ENCODE assay signal across 8 cellular contexts in genomic region chr1:156608036-156608674, GRCh38. TPM values are rescaled to one million over a fixed set of nuclear protein-coding genes. Genes with fewer than 3 reads are reported as not detected.
A peak's percentile ranks its signal among the peaks of the same experiment; 100 is the strongest.
DNase-seq lines count a peak whose midpoint lies in the region; ATAC-seq, FAIRE-seq and TF ChIP-seq lines count a peak whose summit lies in the region.

No MANE protein-coding gene starts in this region.

- 0 out of 2 replicates have a peak, but pooled peaks cover 4% of the 10 kb centered on the region for H3K4me1 ChIP-seq in GM12878 (ENCODE audit: control insufficient read depth, insufficient read depth, low read length)

- no peak overlapping the region for H2AFZ ChIP-seq in GM12878 (ENCODE audit: control insufficient read depth, low read depth, low read length)

- TF ChIP-seq EP300 in GM12878 (IDR thresholded peaks at IDR 0.05; ENCODE audit: borderline replicate concordance in 1 of 2, control insufficient read depth in 1 of 2, low read depth in 2 of 2, low read length in 2 of 2): no peak

- ATAC-seq in GM12878 (peak; percentile 99), HG02678 (IDR thresholded peaks at IDR 0.05; ENCODE audit: unreplicated experiment) (no peak)

- DNase-seq in DMS 273 treated with DMSO at 0.1 percent for 48 hours (lab: John Stamatoyannopoulos, UW): peak; percentile 58
- DNase-seq in H54 (ENCODE audit: insufficient read length, low spot score): peak; percentile 57
- DNase-seq in NCI-H2029 (lab: John Stamatoyannopoulos, UW): peak; percentile 75
- DNase-seq in T-helper 2 cell: peak in 3 of 5 experiments; percentile 39 to 81 (median 44)
- peak; percentile 62 for DNase-seq in GM12878 (ENCODE audit: low read depth, low spot score)
- DNase-seq in hypothalamus (lab: John Stamatoyannopoulos, UW): peak in 30 of 51 donors; percentile 9 to 79 (median 44)
- DNase-seq in stimulated activated CD4-positive, alpha-beta T cell treated with anti-CD3 and anti-CD28 coated beads, Interleukin-1b, Interleukin-23, amount 100 ng/mL, for 48 hours: peak; percentile 58

- CTCF ChIA-PET in GM12878 (lab: Yijun Ruan, JAX): interaction anchor here (0.6 to 2.1 kb wide), 40 partner anchors 8 to 249 kb away, joined by 3 to 40 read pairs (median 4); partner anchors contain the start of genes HAPLN2, IQGAP3, NAXE and TTC24

- FAIRE-seq in H54 (lab: Jason Lieb, UNC): peak; percentile 87
- FAIRE-seq in GM12878 (lab: Jason Lieb, UNC): peak; percentile 95

- in situ Hi-C loops in GM12878 (cut with MboI): loop anchor here (5.0 to 10.0 kb wide), 2 partner anchors 153 to 221 kb away; no protein-coding TSS in a partner anchor

- no peaks in the 10 kb centered on the region for H3K9me3 ChIP-seq in GM12878 (replicated peaks; ENCODE audit: control insufficient read depth, insufficient read depth, low read length)

- no peaks in the 10 kb centered on the region for H3K36me3 ChIP-seq in GM12878 (ENCODE audit: control insufficient read depth in 2 of 2, insufficient read depth in 2 of 2, low read length in 1 of 2)

- peak; percentile 80 for TF ChIP-seq RAD21 in GM12878 (IDR thresholded peaks at IDR 0.05; ENCODE audit: insufficient read depth, low read depth, low read length)

- RAD21 ChIA-PET in GM12878 (lab: Charles Lee; ENCODE audit: unreplicated experiment): interaction anchor here (0.6 to 2.1 kb wide), 21 partner anchors 8 to 223 kb away, joined by 3 to 12 read pairs (median 4); partner anchors contain the start of gene NAXE

- SMC1A ChIA-PET in GM12878 (lab: Charles Lee; ENCODE audit: uncharacterized antibody, unreplicated experiment): interaction anchor here (0.7 to 2.1 kb wide), 17 partner anchors 16 to 275 kb away, joined by 3 to 23 read pairs (median 6); partner anchors contain the start of genes MEF2D and NAXE

- no peak overlapping the region for H3K4me2 ChIP-seq in GM12878 (ENCODE audit: control insufficient read depth, insufficient read depth)

- intact Hi-C loops in GM12878 (cut with micrococcal nuclease; ENCODE audit: unreplicated experiment): loop anchor here (1.0 to 10.0 kb wide), 4 partner anchors 24 to 223 kb away; no protein-coding TSS in a partner anchor

- TF ChIP-seq CTCF in GM12878 (IDR thresholded peaks at IDR 0.05 in 2 of 3, conservative IDR thresholded peaks at IDR 0.05 in 1 of 3; ENCODE audit: control insufficient read depth in 2 of 3, extremely low read depth in 1 of 3, insufficient read depth in 1 of 3, low read depth in 3 of 3, low read length in 3 of 3): peak; percentile 75 to 93 (median 78)

- POLR2A ChIA-PET in GM12878 (lab: Charles Lee): interaction anchor here (0.6 to 1.0 kb wide), 3 partner anchors 9 to 163 kb away, joined by 3 to 4 read pairs (median 3); no protein-coding TSS in a partner anchor

- no peaks in the 10 kb centered on the region for H3K79me2 ChIP-seq in GM12878 (ENCODE audit: control insufficient read depth, insufficient read depth, low read length)

- peaks cover 0 to 3% of the 10 kb centered on the region in 2 experiments; a peak in 2 of 4 replicates for H3K27me3 ChIP-seq in GM12878 (replicated peaks in 1 of 2; ENCODE audit: control insufficient read depth in 2 of 2, insufficient read depth in 2 of 2, low read length in 1 of 2)

- H3K9ac ChIP-seq in GM12878 (ENCODE audit: control insufficient read depth, insufficient read depth, low read length): no peak overlapping the region

- no peak overlapping the region for H3K27ac ChIP-seq in GM12878 (ENCODE audit: control insufficient read depth, insufficient read depth)

- no peak for TF ChIP-seq POLR2A in H54 (IDR thresholded peaks at IDR 0.05; ENCODE audit: low read depth, low read length)
- TF ChIP-seq POLR2A in GM12878 (IDR thresholded peaks at IDR 0.05; ENCODE audit: low read depth, low read length): no peak

- H3K4me3 ChIP-seq in GM12878: no peak overlapping the region

- BruUV-seq in GM12878 (replicated peaks; lab: Mats Ljungman, UMichigan): no TSS peak

- no peaks in the 10 kb centered on the region for H4K20me1 ChIP-seq in GM12878 (ENCODE audit: control insufficient read depth, insufficient read depth)

- WGBS in GM12878 (ENCODE audit: insufficient coverage, insufficient replicate concordance, low lambda C conversion rate, missing lambda C conversion rate): 10% methylated on average over 7 of the region's 7 CpGs

RNA-seq across cellular contexts. Expression of gene GPATCH4, which starts 6.9 kb away (rescaled TPM):
- total RNA-seq in GM12878 (2013; cell fraction: nucleolus; rRNA removed): 62.1 and 73.0 TPM in 2 replicates
- 33.5 and 35.5 TPM in 2 replicates for total RNA-seq in GM12878 (2014; rRNA removed)
- total RNA-seq in GM12878 (2014; rRNA removed; fragmentation: Illumina TruSeq; extraction: Trizol): 62.1 and 65.3 TPM in 2 replicates
- total RNA-seq in GM12878 (2021): 53.2 and 60.7 TPM in 2 replicates
- 44.4 TPM for polyA plus RNA-seq in GM12878 (2011; ENCODE audit: low read depth)
- polyA plus RNA-seq in GM12878 (2011; rRNA removed): 50.0 and 55.9 TPM in 2 replicates
- polyA plus RNA-seq in GM12878 (2011; cell fraction: cytosol; rRNA removed): 33.6 and 44.2 TPM in 2 replicates
- 49.9 and 57.1 TPM in 2 replicates for polyA plus RNA-seq in GM12878 (2011; cell fraction: nucleus; rRNA removed)
- 29.2 and 43.3 TPM in 2 replicates for polyA plus RNA-seq in GM12878 (2012)
- polyA plus RNA-seq in GM12878 (2014; fragmentation: Illumina TruSeq; extraction: Trizol): 89.3 and 95.9 TPM in 2 replicates
- 10 to 100 TPM; 82.5 to 90.4 TPM for polyA plus RNA-seq in GM12878 (2014; fragmentation: Nextera tagmentation; extraction: Ambion mirVana)
- 49.6 and 49.9 TPM in 2 replicates for polyA plus RNA-seq in GM12878 (2014; rRNA removed)
- 100 to 1,000 TPM; 108 to 111 TPM for polyA plus RNA-seq in GM12878 (2016; fragmentation: Nextera tagmentation; extraction: Ambion mirVana)
- 55.6 and 71.4 TPM in 2 replicates for polyA minus RNA-seq in GM12878 (2011; rRNA and poly(A)+ RNA removed)
- polyA minus RNA-seq in GM12878 (2011; cell fraction: cytosol; rRNA and poly(A)+ RNA removed): 13.2 and 19.0 TPM in 2 replicates
- polyA minus RNA-seq in GM12878 (2011; cell fraction: nucleus; rRNA and poly(A)+ RNA removed): 40.1 and 73.7 TPM in 2 replicates

RNA-seq across cellular contexts. Expression of gene HAPLN2, which starts 11.1 kb away (rescaled TPM):
- not detected in 2 replicates for total RNA-seq in GM12878 (2013; cell fraction: nucleolus; rRNA removed)
- total RNA-seq in GM12878 (2014; rRNA removed) (not detected in 2 replicates), GM12878 (2014; rRNA removed; fragmentation: Illumina TruSeq; extraction: Trizol) (not detected in 2 replicates), GM12878 (2021) (not detected in 2 replicates)
- polyA plus RNA-seq in GM12878 (2011; ENCODE audit: low read depth): not detected
- polyA plus RNA-seq in GM12878 (2011; rRNA removed) (not detected in 2 replicates), GM12878 (2014; fragmentation: Illumina TruSeq; extraction: Trizol) (not detected in 2 replicates), GM12878 (2014; fragmentation: Nextera tagmentation; extraction: Ambion mirVana) (not detected), GM12878 (2014; rRNA removed) (0.15 TPM in 1 of 2 replicates, not detected in the other), GM12878 (2016; fragmentation: Nextera tagmentation; extraction: Ambion mirVana) (under 1 TPM in 1 of 2 experiments, not detected in 1; 0.24 TPM)
- polyA plus RNA-seq in GM12878 (2011; cell fraction: cytosol; rRNA removed): 0.07 and 0.12 TPM in 2 replicates
- polyA plus RNA-seq in GM12878 (2011; cell fraction: nucleus; rRNA removed): 0.79 and 1.1 TPM in 2 replicates
- 0.11 TPM in 1 of 2 replicates, not detected in the other for polyA plus RNA-seq in GM12878 (2012)
- not detected in 2 replicates for polyA minus RNA-seq in GM12878 (2011; rRNA and poly(A)+ RNA removed)
- polyA minus RNA-seq in GM12878 (2011; cell fraction: cytosol; rRNA and poly(A)+ RNA removed): not detected in 2 replicates
- polyA minus RNA-seq in GM12878 (2011; cell fraction: nucleus; rRNA and poly(A)+ RNA removed): not detected in 2 replicates

RNA-seq across cellular contexts. Expression of gene NAXE, which starts 16.6 kb away (rescaled TPM):
- 19.2 and 22.0 TPM in 2 replicates for total RNA-seq in GM12878 (2013; cell fraction: nucleolus; rRNA removed)
- 85.1 and 90.3 TPM in 2 replicates for total RNA-seq in GM12878 (2014; rRNA removed)
- total RNA-seq in GM12878 (2014; rRNA removed; fragmentation: Illumina TruSeq; extraction: Trizol): 56.5 and 56.6 TPM in 2 replicates
- total RNA-seq in GM12878 (2021): 77.0 and 77.9 TPM in 2 replicates
- polyA plus RNA-seq in GM12878 (2011; ENCODE audit: low read depth): 17.5 TPM
- polyA plus RNA-seq in GM12878 (2011; rRNA removed): 15.4 and 17.8 TPM in 2 replicates
- polyA plus RNA-seq in GM12878 (2011; cell fraction: cytosol; rRNA removed): 32.5 and 32.7 TPM in 2 replicates
- 17.5 and 23.9 TPM in 2 replicates for polyA plus RNA-seq in GM12878 (2011; cell fraction: nucleus; rRNA removed)
- 37.5 and 46.4 TPM in 2 replicates for polyA plus RNA-seq in GM12878 (2012)
- polyA plus RNA-seq in GM12878 (2014; fragmentation: Illumina TruSeq; extraction: Trizol): 58.6 and 72.4 TPM in 2 replicates
- polyA plus RNA-seq in GM12878 (2014; fragmentation: Nextera tagmentation; extraction: Ambion mirVana): 10 to 100 TPM; 18.1 to 65.1 TPM
- 64.3 and 66.3 TPM in 2 replicates for polyA plus RNA-seq in GM12878 (2014; rRNA removed)
- 10 to 100 TPM; 84.2 to 93.3 TPM for polyA plus RNA-seq in GM12878 (2016; fragmentation: Nextera tagmentation; extraction: Ambion mirVana)
- 14.3 and 25.8 TPM in 2 replicates for polyA minus RNA-seq in GM12878 (2011; rRNA and poly(A)+ RNA removed)
- polyA minus RNA-seq in GM12878 (2011; cell fraction: cytosol; rRNA and poly(A)+ RNA removed): 8.3 and 11.0 TPM in 2 replicates
- 12.7 and 14.5 TPM in 2 replicates for polyA minus RNA-seq in GM12878 (2011; cell fraction: nucleus; rRNA and poly(A)+ RNA removed)

RNA-seq across cellular contexts. Expression of gene TTC24, which starts 28.6 kb away (rescaled TPM):
- total RNA-seq in GM12878 (2013; cell fraction: nucleolus; rRNA removed): not detected in 2 replicates
- total RNA-seq in GM12878 (2014; rRNA removed) (4.5 and 4.6 TPM in 2 replicates), GM12878 (2014; rRNA removed; fragmentation: Illumina TruSeq; extraction: Trizol) (2.1 and 2.9 TPM in 2 replicates), GM12878 (2021) (4.7 and 6.4 TPM in 2 replicates)
- polyA plus RNA-seq in GM12878 (2011; ENCODE audit: low read depth): 1.6 TPM
- polyA plus RNA-seq in GM12878 (2011; rRNA removed) (not detected in 2 replicates), GM12878 (2014; fragmentation: Illumina TruSeq; extraction: Trizol) (1.4 and 4.0 TPM in 2 replicates), GM12878 (2014; fragmentation: Nextera tagmentation; extraction: Ambion mirVana) (under 1 TPM; 0.05 TPM), GM12878 (2014; rRNA removed) (3.7 and 4.2 TPM in 2 replicates), GM12878 (2016; fragmentation: Nextera tagmentation; extraction: Ambion mirVana) (1 to 10 TPM; 1.4 to 1.9 TPM)
- polyA plus RNA-seq in GM12878 (2011; cell fraction: cytosol; rRNA removed): 0.05 TPM in 1 of 2 replicates, not detected in the other
- polyA plus RNA-seq in GM12878 (2011; cell fraction: nucleus; rRNA removed): 0.13 and 0.16 TPM in 2 replicates
- 2.7 and 2.9 TPM in 2 replicates for polyA plus RNA-seq in GM12878 (2012)
- not detected in 2 replicates for polyA minus RNA-seq in GM12878 (2011; rRNA and poly(A)+ RNA removed)
- polyA minus RNA-seq in GM12878 (2011; cell fraction: cytosol; rRNA and poly(A)+ RNA removed): not detected in 2 replicates
- not detected in 2 replicates for polyA minus RNA-seq in GM12878 (2011; cell fraction: nucleus; rRNA and poly(A)+ RNA removed)

RNA-seq across cellular contexts. Expression of gene BCAN, which starts 33.8 kb away (rescaled TPM):
- 0.40 and 0.44 TPM in 2 replicates for total RNA-seq in GM12878 (2013; cell fraction: nucleolus; rRNA removed)
- total RNA-seq in GM12878 (2014; rRNA removed) (0.11 and 0.40 TPM in 2 replicates), GM12878 (2014; rRNA removed; fragmentation: Illumina TruSeq; extraction: Trizol) (0.09 TPM in 1 of 2 replicates, not detected in the other), GM12878 (2021) (0.18 and 0.24 TPM in 2 replicates)
- polyA plus RNA-seq in GM12878 (2011; ENCODE audit: low read depth): 0.16 TPM
- polyA plus RNA-seq in GM12878 (2011; rRNA removed) (0.04 and 0.10 TPM in 2 replicates), GM12878 (2014; fragmentation: Illumina TruSeq; extraction: Trizol) (0.12 and 0.17 TPM in 2 replicates), GM12878 (2014; fragmentation: Nextera tagmentation; extraction: Ambion mirVana) (under 1 TPM; 0.05 to 0.06 TPM), GM12878 (2014; rRNA removed) (0.23 and 0.25 TPM in 2 replicates), GM12878 (2016; fragmentation: Nextera tagmentation; extraction: Ambion mirVana) (1 to 10 TPM in 1 of 2 experiments, under 1 TPM in 1; 0.75 to 1.3 TPM)
- 0.22 and 0.27 TPM in 2 replicates for polyA plus RNA-seq in GM12878 (2011; cell fraction: cytosol; rRNA removed)
- polyA plus RNA-seq in GM12878 (2011; cell fraction: nucleus; rRNA removed): 0.31 and 0.47 TPM in 2 replicates
- polyA plus RNA-seq in GM12878 (2012): 0.26 and 0.31 TPM in 2 replicates
- polyA minus RNA-seq in GM12878 (2011; rRNA and poly(A)+ RNA removed): 0.15 TPM in 1 of 2 replicates, not detected in the other
- polyA minus RNA-seq in GM12878 (2011; cell fraction: cytosol; rRNA and poly(A)+ RNA removed): not detected in 2 replicates
- not detected in 2 replicates for polyA minus RNA-seq in GM12878 (2011; cell fraction: nucleus; rRNA and poly(A)+ RNA removed)
